ENCODE assay signal across 1 cellular context in the genomic region with DNA sequence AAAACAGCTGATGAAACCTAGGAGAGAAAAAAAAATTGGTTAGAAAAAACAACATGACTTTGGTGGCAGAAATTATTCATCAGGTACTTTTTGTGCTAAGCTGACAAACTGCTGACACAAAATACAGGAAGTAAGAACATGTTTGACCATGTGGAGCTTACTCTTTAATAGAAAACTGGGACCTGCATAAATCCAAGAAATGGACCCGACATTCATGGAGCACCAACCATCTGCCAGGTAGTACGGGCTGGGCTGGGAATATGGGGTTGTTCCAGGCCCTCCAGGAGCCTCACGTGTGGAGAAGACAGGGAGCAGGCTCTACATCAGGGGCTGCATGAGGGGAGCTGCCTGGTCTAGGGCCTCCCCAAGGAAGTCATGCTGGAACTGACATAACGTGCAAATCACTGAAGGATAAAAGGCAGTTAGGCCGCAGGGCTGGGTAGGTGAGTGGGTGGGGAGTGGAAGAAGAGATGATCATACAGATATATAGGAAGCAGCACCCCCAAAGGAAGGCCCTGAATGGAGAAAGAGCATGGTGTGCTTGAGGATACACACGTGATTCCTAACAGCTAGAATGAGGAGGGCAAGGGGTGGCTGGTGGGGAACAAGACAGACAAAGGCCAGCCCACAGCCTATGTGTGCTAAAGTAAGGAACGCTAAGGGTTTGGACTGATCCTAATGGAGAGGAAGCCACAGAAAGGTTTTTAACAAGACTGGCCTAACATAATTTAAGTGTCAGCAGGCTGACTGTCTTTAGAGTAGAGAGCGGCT.
TF ChIP-seq lines count a peak whose summit lies in the region.

No MANE protein-coding gene starts in this region.

TF ChIP-seq in GM12878, 131 proteins besides CTCF, POLR2A, EP300 and RAD21 (continued from another document and continues in another):
- TF ChIP-seq, protein P1, sequence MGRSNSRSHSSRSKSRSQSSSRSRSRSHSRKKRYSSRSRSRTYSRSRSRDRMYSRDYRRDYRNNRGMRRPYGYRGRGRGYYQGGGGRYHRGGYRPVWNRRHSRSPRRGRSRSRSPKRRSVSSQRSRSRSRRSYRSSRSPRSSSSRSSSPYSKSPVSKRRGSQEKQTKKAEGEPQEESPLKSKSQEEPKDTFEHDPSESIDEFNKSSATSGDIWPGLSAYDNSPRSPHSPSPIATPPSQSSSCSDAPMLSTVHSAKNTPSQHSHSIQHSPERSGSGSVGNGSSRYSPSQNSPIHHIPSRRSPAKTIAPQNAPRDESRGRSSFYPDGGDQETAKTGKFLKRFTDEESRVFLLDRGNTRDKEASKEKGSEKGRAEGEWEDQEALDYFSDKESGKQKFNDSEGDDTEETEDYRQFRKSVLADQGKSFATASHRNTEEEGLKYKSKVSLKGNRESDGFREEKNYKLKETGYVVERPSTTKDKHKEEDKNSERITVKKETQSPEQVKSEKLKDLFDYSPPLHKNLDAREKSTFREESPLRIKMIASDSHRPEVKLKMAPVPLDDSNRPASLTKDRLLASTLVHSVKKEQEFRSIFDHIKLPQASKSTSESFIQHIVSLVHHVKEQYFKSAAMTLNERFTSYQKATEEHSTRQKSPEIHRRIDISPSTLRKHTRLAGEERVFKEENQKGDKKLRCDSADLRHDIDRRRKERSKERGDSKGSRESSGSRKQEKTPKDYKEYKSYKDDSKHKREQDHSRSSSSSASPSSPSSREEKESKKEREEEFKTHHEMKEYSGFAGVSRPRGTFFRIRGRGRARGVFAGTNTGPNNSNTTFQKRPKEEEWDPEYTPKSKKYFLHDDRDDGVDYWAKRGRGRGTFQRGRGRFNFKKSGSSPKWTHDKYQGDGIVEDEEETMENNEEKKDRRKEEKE (IDR thresholded peaks at IDR 0.05): no peak
- TF ChIP-seq POU2F2 (IDR thresholded peaks at IDR 0.05; ENCODE audit: borderline replicate concordance, low read depth, low read length): peak; percentile 75; the same call in 2 of the 3 replicates
- TF ChIP-seq CREM (IDR thresholded peaks at IDR 0.05; ENCODE audit: low read depth): peak; percentile 93
- TF ChIP-seq ATF7 (IDR thresholded peaks at IDR 0.05; ENCODE audit: low read depth): peak; percentile 66
- no peak for TF ChIP-seq LARP7 (IDR thresholded peaks at IDR 0.05)
- TF ChIP-seq POLR2AphosphoS5 (IDR thresholded peaks at IDR 0.05; ENCODE audit: low read length): peak; percentile 79
- TF ChIP-seq RUNX3 (IDR thresholded peaks at IDR 0.05; ENCODE audit: low read length): peak; percentile 93
- TF ChIP-seq, protein P2, sequence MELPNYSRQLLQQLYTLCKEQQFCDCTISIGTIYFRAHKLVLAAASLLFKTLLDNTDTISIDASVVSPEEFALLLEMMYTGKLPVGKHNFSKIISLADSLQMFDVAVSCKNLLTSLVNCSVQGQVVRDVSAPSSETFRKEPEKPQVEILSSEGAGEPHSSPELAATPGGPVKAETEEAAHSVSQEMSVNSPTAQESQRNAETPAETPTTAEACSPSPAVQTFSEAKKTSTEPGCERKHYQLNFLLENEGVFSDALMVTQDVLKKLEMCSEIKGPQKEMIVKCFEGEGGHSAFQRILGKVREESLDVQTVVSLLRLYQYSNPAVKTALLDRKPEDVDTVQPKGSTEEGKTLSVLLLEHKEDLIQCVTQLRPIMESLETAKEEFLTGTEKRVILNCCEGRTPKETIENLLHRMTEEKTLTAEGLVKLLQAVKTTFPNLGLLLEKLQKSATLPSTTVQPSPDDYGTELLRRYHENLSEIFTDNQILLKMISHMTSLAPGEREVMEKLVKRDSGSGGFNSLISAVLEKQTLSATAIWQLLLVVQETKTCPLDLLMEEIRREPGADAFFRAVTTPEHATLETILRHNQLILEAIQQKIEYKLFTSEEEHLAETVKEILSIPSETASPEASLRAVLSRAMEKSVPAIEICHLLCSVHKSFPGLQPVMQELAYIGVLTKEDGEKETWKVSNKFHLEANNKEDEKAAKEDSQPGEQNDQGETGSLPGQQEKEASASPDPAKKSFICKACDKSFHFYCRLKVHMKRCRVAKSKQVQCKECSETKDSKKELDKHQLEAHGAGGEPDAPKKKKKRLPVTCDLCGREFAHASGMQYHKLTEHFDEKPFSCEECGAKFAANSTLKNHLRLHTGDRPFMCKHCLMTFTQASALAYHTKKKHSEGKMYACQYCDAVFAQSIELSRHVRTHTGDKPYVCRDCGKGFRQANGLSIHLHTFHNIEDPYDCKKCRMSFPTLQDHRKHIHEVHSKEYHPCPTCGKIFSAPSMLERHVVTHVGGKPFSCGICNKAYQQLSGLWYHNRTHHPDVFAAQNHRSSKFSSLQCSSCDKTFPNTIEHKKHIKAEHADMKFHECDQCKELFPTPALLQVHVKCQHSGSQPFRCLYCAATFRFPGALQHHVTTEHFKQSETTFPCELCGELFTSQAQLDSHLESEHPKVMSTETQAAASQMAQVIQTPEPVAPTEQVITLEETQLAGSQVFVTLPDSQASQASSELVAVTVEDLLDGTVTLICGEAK (IDR thresholded peaks at IDR 0.05; ENCODE audit: borderline replicate concordance): no peak
- no peak for TF ChIP-seq PAX8 (IDR thresholded peaks at IDR 0.05)
- TF ChIP-seq YBX1 (IDR thresholded peaks at IDR 0.05): no peak
- no peak for TF ChIP-seq WRNIP1 (IDR thresholded peaks at IDR 0.05; ENCODE audit: borderline replicate concordance, low read depth, low read length)
- peak; percentile 41; the same call in 1 of the 2 replicates for TF ChIP-seq YY1 (IDR thresholded peaks at IDR 0.05; ENCODE audit: low read depth, low read length)
- peak; percentile 58 for TF ChIP-seq RAD51 (IDR thresholded peaks at IDR 0.05)
- TF ChIP-seq TCF12 (IDR thresholded peaks at IDR 0.05; ENCODE audit: low read depth, low read length): peak; percentile 69; the same call in 1 of the 2 replicates
- TF ChIP-seq, protein P3, sequence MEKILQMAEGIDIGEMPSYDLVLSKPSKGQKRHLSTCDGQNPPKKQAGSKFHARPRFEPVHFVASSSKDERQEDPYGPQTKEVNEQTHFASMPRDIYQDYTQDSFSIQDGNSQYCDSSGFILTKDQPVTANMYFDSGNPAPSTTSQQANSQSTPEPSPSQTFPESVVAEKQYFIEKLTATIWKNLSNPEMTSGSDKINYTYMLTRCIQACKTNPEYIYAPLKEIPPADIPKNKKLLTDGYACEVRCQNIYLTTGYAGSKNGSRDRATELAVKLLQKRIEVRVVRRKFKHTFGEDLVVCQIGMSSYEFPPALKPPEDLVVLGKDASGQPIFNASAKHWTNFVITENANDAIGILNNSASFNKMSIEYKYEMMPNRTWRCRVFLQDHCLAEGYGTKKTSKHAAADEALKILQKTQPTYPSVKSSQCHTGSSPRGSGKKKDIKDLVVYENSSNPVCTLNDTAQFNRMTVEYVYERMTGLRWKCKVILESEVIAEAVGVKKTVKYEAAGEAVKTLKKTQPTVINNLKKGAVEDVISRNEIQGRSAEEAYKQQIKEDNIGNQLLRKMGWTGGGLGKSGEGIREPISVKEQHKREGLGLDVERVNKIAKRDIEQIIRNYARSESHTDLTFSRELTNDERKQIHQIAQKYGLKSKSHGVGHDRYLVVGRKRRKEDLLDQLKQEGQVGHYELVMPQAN (conservative IDR thresholded peaks at IDR 0.05): peak; percentile 50
- TF ChIP-seq NFYA (IDR thresholded peaks at IDR 0.05; ENCODE audit: borderline replicate concordance, low read depth, low read length): no peak
- TF ChIP-seq TBL1XR1 (IDR thresholded peaks at IDR 0.05; ENCODE audit: low read depth, low read length): 0 out of 2 replicates have a peak, but pooled peaks have one; percentile 7
- TF ChIP-seq CEBPB (IDR thresholded peaks at IDR 0.05; ENCODE audit: borderline replicate concordance in 1 of 2, low read depth in 2 of 2, low read length in 2 of 2): 0 out of 4 replicates have a peak, but pooled peaks of 1 of the 2 experiments have one; percentile 28
- TF ChIP-seq MYC (IDR thresholded peaks at IDR 0.05; ENCODE audit: insufficient read depth, insufficient read length, insufficient replicate concordance, low read length, severe bottlenecking): no peak
- 0 out of 2 replicates have a peak, but pooled peaks have one; percentile 34 for TF ChIP-seq GABPA (IDR thresholded peaks at IDR 0.05; ENCODE audit: low read depth)
- TF ChIP-seq IRF4 (IDR thresholded peaks at IDR 0.05; ENCODE audit: low read depth, low read length): no peak; the same call in 1 of the 2 replicates
- no peak for TF ChIP-seq RELA (IDR thresholded peaks at IDR 0.05; ENCODE audit: borderline replicate concordance, partially characterized antibody)
- TF ChIP-seq SIX5 (IDR thresholded peaks at IDR 0.05; ENCODE audit: low read depth, low read length, severe bottlenecking): no peak
- TF ChIP-seq STAT3 (IDR thresholded peaks at IDR 0.05; ENCODE audit: low read depth, low read length): 0 out of 2 replicates have a peak, but pooled peaks have one; percentile 3
- no peak for TF ChIP-seq BRCA1 (IDR thresholded peaks at IDR 0.05; ENCODE audit: low read depth, low read length)
- TF ChIP-seq CHD1 (IDR thresholded peaks at IDR 0.05; ENCODE audit: low read depth, low read length): no peak
- TF ChIP-seq, protein P4, sequence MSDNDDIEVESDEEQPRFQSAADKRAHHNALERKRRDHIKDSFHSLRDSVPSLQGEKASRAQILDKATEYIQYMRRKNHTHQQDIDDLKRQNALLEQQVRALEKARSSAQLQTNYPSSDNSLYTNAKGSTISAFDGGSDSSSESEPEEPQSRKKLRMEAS (IDR thresholded peaks at IDR 0.05; ENCODE audit: low read depth, low read length): 0 out of 2 replicates have a peak, but pooled peaks have one; percentile 59
- peak; percentile 75; the same call in 1 of the 2 replicates for TF ChIP-seq NBN (IDR thresholded peaks at IDR 0.05)
- TF ChIP-seq, protein P5, sequence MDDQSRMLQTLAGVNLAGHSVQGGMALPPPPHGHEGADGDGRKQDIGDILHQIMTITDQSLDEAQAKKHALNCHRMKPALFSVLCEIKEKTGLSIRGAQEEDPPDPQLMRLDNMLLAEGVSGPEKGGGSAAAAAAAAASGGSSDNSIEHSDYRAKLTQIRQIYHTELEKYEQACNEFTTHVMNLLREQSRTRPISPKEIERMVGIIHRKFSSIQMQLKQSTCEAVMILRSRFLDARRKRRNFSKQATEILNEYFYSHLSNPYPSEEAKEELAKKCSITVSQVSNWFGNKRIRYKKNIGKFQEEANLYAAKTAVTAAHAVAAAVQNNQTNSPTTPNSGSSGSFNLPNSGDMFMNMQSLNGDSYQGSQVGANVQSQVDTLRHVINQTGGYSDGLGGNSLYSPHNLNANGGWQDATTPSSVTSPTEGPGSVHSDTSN (IDR thresholded peaks at IDR 0.05; ENCODE audit: insufficient replicate concordance, low read depth, low read length): no peak
- TF ChIP-seq HDGF (IDR thresholded peaks at IDR 0.05): peak; percentile 86
- TF ChIP-seq, protein P6, sequence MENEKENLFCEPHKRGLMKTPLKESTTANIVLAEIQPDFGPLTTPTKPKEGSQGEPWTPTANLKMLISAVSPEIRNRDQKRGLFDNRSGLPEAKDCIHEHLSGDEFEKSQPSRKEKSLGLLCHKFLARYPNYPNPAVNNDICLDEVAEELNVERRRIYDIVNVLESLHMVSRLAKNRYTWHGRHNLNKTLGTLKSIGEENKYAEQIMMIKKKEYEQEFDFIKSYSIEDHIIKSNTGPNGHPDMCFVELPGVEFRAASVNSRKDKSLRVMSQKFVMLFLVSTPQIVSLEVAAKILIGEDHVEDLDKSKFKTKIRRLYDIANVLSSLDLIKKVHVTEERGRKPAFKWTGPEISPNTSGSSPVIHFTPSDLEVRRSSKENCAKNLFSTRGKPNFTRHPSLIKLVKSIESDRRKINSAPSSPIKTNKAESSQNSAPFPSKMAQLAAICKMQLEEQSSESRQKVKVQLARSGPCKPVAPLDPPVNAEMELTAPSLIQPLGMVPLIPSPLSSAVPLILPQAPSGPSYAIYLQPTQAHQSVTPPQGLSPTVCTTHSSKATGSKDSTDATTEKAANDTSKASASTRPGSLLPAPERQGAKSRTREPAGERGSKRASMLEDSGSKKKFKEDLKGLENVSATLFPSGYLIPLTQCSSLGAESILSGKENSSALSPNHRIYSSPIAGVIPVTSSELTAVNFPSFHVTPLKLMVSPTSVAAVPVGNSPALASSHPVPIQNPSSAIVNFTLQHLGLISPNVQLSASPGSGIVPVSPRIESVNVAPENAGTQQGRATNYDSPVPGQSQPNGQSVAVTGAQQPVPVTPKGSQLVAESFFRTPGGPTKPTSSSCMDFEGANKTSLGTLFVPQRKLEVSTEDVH (IDR thresholded peaks at IDR 0.05; ENCODE audit: low read depth, partially characterized antibody): no peak
- TF ChIP-seq, protein P7, sequence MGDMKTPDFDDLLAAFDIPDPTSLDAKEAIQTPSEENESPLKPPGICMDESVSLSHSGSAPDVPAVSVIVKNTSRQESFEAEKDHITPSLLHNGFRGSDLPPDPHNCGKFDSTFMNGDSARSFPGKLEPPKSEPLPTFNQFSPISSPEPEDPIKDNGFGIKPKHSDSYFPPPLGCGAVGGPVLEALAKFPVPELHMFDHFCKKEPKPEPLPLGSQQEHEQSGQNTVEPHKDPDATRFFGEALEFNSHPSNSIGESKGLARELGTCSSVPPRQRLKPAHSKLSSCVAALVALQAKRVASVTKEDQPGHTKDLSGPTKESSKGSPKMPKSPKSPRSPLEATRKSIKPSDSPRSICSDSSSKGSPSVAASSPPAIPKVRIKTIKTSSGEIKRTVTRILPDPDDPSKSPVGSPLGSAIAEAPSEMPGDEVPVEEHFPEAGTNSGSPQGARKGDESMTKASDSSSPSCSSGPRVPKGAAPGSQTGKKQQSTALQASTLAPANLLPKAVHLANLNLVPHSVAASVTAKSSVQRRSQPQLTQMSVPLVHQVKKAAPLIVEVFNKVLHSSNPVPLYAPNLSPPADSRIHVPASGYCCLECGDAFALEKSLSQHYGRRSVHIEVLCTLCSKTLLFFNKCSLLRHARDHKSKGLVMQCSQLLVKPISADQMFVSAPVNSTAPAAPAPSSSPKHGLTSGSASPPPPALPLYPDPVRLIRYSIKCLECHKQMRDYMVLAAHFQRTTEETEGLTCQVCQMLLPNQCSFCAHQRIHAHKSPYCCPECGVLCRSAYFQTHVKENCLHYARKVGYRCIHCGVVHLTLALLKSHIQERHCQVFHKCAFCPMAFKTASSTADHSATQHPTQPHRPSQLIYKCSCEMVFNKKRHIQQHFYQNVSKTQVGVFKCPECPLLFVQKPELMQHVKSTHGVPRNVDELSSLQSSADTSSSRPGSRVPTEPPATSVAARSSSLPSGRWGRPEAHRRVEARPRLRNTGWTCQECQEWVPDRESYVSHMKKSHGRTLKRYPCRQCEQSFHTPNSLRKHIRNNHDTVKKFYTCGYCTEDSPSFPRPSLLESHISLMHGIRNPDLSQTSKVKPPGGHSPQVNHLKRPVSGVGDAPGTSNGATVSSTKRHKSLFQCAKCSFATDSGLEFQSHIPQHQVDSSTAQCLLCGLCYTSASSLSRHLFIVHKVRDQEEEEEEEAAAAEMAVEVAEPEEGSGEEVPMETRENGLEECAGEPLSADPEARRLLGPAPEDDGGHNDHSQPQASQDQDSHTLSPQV (IDR thresholded peaks at IDR 0.05): peak; percentile 75
- TF ChIP-seq CBX5 (IDR thresholded peaks at IDR 0.05; ENCODE audit: low read depth): no peak
- TF ChIP-seq, protein P8, sequence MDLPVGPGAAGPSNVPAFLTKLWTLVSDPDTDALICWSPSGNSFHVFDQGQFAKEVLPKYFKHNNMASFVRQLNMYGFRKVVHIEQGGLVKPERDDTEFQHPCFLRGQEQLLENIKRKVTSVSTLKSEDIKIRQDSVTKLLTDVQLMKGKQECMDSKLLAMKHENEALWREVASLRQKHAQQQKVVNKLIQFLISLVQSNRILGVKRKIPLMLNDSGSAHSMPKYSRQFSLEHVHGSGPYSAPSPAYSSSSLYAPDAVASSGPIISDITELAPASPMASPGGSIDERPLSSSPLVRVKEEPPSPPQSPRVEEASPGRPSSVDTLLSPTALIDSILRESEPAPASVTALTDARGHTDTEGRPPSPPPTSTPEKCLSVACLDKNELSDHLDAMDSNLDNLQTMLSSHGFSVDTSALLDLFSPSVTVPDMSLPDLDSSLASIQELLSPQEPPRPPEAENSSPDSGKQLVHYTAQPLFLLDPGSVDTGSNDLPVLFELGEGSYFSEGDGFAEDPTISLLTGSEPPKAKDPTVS (IDR thresholded peaks at IDR 0.05; ENCODE audit: low read depth, low read length): no peak
- no peak for TF ChIP-seq SPI1 (IDR thresholded peaks at IDR 0.05; ENCODE audit: borderline replicate concordance, insufficient read depth, low read depth, low read length)
- TF ChIP-seq NR2F1 (conservative IDR thresholded peaks at IDR 0.05): no peak
- TF ChIP-seq TCF7 (IDR thresholded peaks at IDR 0.05; ENCODE audit: borderline replicate concordance): peak; percentile 55; the same call in 1 of the 2 replicates
